In genomic region chr9:4573634-4574391, GRCh38 we compare ENCODE assay signal across 18 cellular contexts.
A peak's percentile ranks its signal among the peaks of the same experiment; 100 is the strongest.
DNase-seq lines count a peak whose midpoint lies in the region; ATAC-seq and TF ChIP-seq lines count a peak whose summit lies in the region.
"Had no signal": no experiment of that assay in that cellular context is flagged by ENCODE, and none has a peak within 500 bp of the region (broad histone marks: within the 10 kb centered on the region; RNA-seq: fewer than 3 reads in every experiment).

No MANE protein-coding gene starts in this region.

- H3K9me3 ChIP-seq in A673 (ENCODE audit: low read depth, low read length, poor library complexity, severe bottlenecking) = no peaks in the 10 kb centered on the region
- H3K9me3 ChIP-seq in right lobe of liver = no peaks in the 10 kb centered on the region
- H3K9me3 ChIP-seq: MG63, right atrium auricular region had no signal

- H3K9me3 Mint-ChIP-seq in GM23338 = no peaks in the 10 kb centered on the region; the same call in 1 of the 3 replicates
- H3K9me3 Mint-ChIP-seq: CD8-positive, alpha-beta memory T cell; mesothelial cell of epicardium had no signal

- no peak for TF ChIP-seq CTCF in A673 (conservative IDR thresholded peaks at IDR 0.05; ENCODE audit: low read depth, low read length)
- TF ChIP-seq CTCF in GM23338 (conservative IDR thresholded peaks at IDR 0.05; ENCODE audit: low read depth in 2 of 2) = no peak
- TF ChIP-seq CTCF in right lobe of liver (IDR thresholded peaks at IDR 0.05) = no peak

- peak overlapping the region; percentile 34 for H3K27ac ChIP-seq in A673 (ENCODE audit: low read depth, low read length, poor library complexity, severe bottlenecking)
- H3K27ac ChIP-seq in GM23338 (ENCODE audit: low read depth) = no peak overlapping the region
- H3K27ac ChIP-seq in right lobe of liver = peak overlapping the region; percentile 65 to 84 (median 76)
- H3K27ac ChIP-seq: right atrium auricular region had no signal

- H3K4me3 Mint-ChIP-seq in GM23338 = no peak overlapping the region
- H3K4me3 Mint-ChIP-seq: mesothelial cell of epicardium had no signal

- no peaks in the 10 kb centered on the region for H3F3A ChIP-seq in GM23338 (replicated peaks; ENCODE audit: low read depth)

- intact Hi-C loops in A673 (cut with micrococcal nuclease; ENCODE audit: unreplicated experiment) = no loop called here
- intact Hi-C loops in right lobe of liver (cut with DNase I) = no loop called here

- H3K36me3 ChIP-seq in A673 (ENCODE audit: insufficient read depth, low read length, poor library complexity, severe bottlenecking) = peaks cover 6% of the 10 kb centered on the region
- no peaks in the 10 kb centered on the region for H3K36me3 ChIP-seq in GM23338 (ENCODE audit: insufficient read depth)
- H3K36me3 ChIP-seq in right lobe of liver = peaks cover 0 to 21% (median 5%) of the 10 kb centered on the region in 4 donors
- H3K36me3 ChIP-seq: MG63, right atrium auricular region had no signal

- 94% methylated on average over 5 of the region's 5 CpGs for WGBS in right lobe of liver (ENCODE audit: insufficient coverage, low coverage, low lambda C conversion rate, missing lambda C conversion rate)

- peaks cover 2% of the 10 kb centered on the region for H3K27me3 Mint-ChIP-seq in GM23338 (ENCODE audit: insufficient read depth, low read depth, poor library complexity)

- H3K4me1 Mint-ChIP-seq in GM23338 = peaks cover 9% of the 10 kb centered on the region

- BruUV-seq in A673 (replicated peaks; lab: Mats Ljungman, UMichigan) = no TSS peak

- no peaks in the 10 kb centered on the region for H3K9me2 ChIP-seq in GM23338 (ENCODE audit: insufficient read depth)

- no peak overlapping the region for H2AFZ ChIP-seq in GM23338

- no peak for TF ChIP-seq POLR2A in right lobe of liver (IDR thresholded peaks at IDR 0.05)

- H3K4me2 ChIP-seq in GM23338 = no peak overlapping the region

- H3K79me2 ChIP-seq in GM23338 (replicated peaks; ENCODE audit: insufficient read depth) = no peaks in the 10 kb centered on the region

- H3K27me3 ChIP-seq in A673 (replicated peaks; ENCODE audit: insufficient read depth, low read depth, low read length, poor library complexity) = no peaks in the 10 kb centered on the region
- no peaks in the 10 kb centered on the region for H3K27me3 ChIP-seq in GM23338 (ENCODE audit: insufficient read depth)
- no peaks in the 10 kb centered on the region for H3K27me3 ChIP-seq in right lobe of liver
- H3K27me3 ChIP-seq: MG63, right atrium auricular region had no signal

- CTCF ChIA-PET in A673 (lab: Charles Lee) = no interaction called here

- peak overlapping the region; percentile 60; the same call in 1 of the 2 replicates for H3K27ac Mint-ChIP-seq in GM23338
- H3K27ac Mint-ChIP-seq: mesothelial cell of epicardium had no signal

- DNase-seq in A673 (ENCODE audit: low spot score) (peak; percentile 67), GM23338 (ENCODE audit: low spot score) (no peak), NCI-H69 (lab: John Stamatoyannopoulos, UW) (peak; percentile 92), right lobe of liver (no peak), OCI-M2 (lab: John Stamatoyannopoulos, UW; ENCODE audit: unreplicated experiment) (no peak), HK-2 (ENCODE audit: unreplicated experiment) (no peak)
- DNase-seq: activated CD4-positive, CD25-positive, alpha-beta regulatory T cell treated with anti-CD3 and anti-CD28 coated beads, Interleukin-2, amount 50 U/mL, for 72 hours; activated gamma-delta T cell treated with Interleukin-2 at 50 U/mL for 16 hours; CD8-positive, alpha-beta memory T cell; IMR-90; kidney glomerular epithelial cell; MG63; SIG-M5; stimulated activated naive CD4-positive, alpha-beta T cell treated with Interleukin-2 at 50 U/mL for 16 hours had no signal

- H3K4me3 ChIP-seq in A673 (ENCODE audit: low read depth, low read length, poor library complexity, severe bottlenecking) (no peak overlapping the region), GM23338 (no peak overlapping the region), right lobe of liver (no peak overlapping the region)
- H3K4me3 ChIP-seq: MG63, right atrium auricular region had no signal

- ATAC-seq in GM23338 (peak; percentile 82), right lobe of liver (peak in 3 of 4 donors; percentile 35 to 74 (median 43)), GM19395 (IDR thresholded peaks at IDR 0.05; ENCODE audit: unreplicated experiment) (no peak), GM18873 (IDR thresholded peaks at IDR 0.05; ENCODE audit: low FRiP score, unreplicated experiment) (no peak)

- H3K4me1 ChIP-seq in A673 (ENCODE audit: insufficient read depth, low read length, poor library complexity, severe bottlenecking) (peaks cover 29% of the 10 kb centered on the region), GM23338 (ENCODE audit: insufficient read depth) (peaks cover 3% of the 10 kb centered on the region; the same call in 1 of the 2 replicates), right lobe of liver (peaks cover 0 to 36% (median 12%) of the 10 kb centered on the region in 4 donors)
- H3K4me1 ChIP-seq: right atrium auricular region had no signal

- no peaks in the 10 kb centered on the region for H3K36me3 Mint-ChIP-seq in GM23338 (ENCODE audit: low read depth)
- H3K36me3 Mint-ChIP-seq: mesothelial cell of epicardium had no signal

- POLR2A ChIA-PET in A673 (lab: Charles Lee; ENCODE audit: low non-redundant PET) = no interaction called here

- no peaks in the 10 kb centered on the region for H4K20me1 ChIP-seq in GM23338 (replicated peaks; ENCODE audit: insufficient read depth)

TF ChIP-seq in GM23338, 12 proteins besides CTCF, POLR2A, EP300 and RAD21 (continues in another document):
- TF ChIP-seq REST (IDR thresholded peaks at IDR 0.05; ENCODE audit: unreplicated experiment) = no peak

Comparison
In these comparisons a context has a peak if more than half of its experiments do, and no peak if none do; other contexts are left out.
1. DNase-seq: peak in A673 (single experiment) and NCI-H69 (single experiment); none in GM23338 (single experiment), right lobe of liver (0 of 3), OCI-M2 (single experiment) and HK-2 (single experiment).
2. ATAC-seq: peak in GM23338 (single experiment) and right lobe of liver (3 of 4); none in GM19395 (single experiment) and GM18873 (single experiment).